ENCODE assay signal across 8 cellular contexts in the genomic region with DNA sequence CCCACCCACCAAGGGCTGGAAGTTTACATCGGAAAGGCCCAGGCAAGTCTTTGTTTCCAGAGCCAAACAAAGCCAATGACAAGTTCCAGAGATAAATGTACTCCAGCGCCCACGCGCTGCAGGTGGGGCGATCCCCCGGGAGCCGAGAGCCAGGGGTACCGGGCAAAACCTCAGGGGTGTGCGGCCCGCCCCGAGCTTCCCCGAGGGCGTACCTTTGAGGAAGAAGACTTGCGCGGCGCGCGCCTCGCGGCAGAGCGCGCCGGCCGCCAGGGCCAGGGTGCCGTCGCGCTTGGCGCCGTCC. TPM values are rescaled to one million over a fixed set of nuclear protein-coding genes. Genes with fewer than 3 reads are reported as not detected.
DNase-seq lines count a peak whose midpoint lies in the region; ATAC-seq, FAIRE-seq and TF ChIP-seq lines count a peak whose summit lies in the region.

No MANE protein-coding gene starts in this region.

- POLR2A ChIA-PET in endothelial cell of umbilical vein (lab: Charles Lee): interaction anchor here (0.5 to 4.2 kb wide), 17 partner anchors 11 to 169 kb away, joined by 3 to 60 read pairs (median 7); no protein-coding TSS in a partner anchor

- no peaks in the 10 kb centered on the region for H3K9me3 ChIP-seq in SJSA1 (replicated peaks)
- no peaks in the 10 kb centered on the region for H3K9me3 ChIP-seq in endothelial cell of umbilical vein (replicated peaks; ENCODE audit: control insufficient read depth, insufficient read depth, low read length)

- DNase-seq in SJSA1 (ENCODE audit: low read depth in 1 of 2, low spot score in 2 of 2) (no peak), endothelial cell of umbilical vein (ENCODE audit: low read depth, low spot score) (no peak), posterior vena cava (ENCODE audit: low spot score) (peak; percentile 92), DMS114 treated with DMSO at 0.1 percent for 48 hours (lab: John Stamatoyannopoulos, UW; ENCODE audit: unreplicated experiment) (no peak), foreskin melanocyte (no peak), midbrain (lab: John Stamatoyannopoulos, UW) (no peak)

- TF ChIP-seq POLR2A in endothelial cell of umbilical vein (IDR thresholded peaks at IDR 0.05; ENCODE audit: low read depth, low read length): no peak

- H3K27ac ChIP-seq in SJSA1: peak overlapping the region; percentile 99
- H3K27ac ChIP-seq in endothelial cell of umbilical vein (ENCODE audit: insufficient read depth, low read depth, low read length): peak overlapping the region; percentile 92

- no TSS peak for BruUV-seq in endothelial cell of umbilical vein (replicated peaks; lab: Mats Ljungman, UMichigan)

- no peak for TF ChIP-seq CTCF in endothelial cell of umbilical vein (IDR thresholded peaks at IDR 0.05; ENCODE audit: extremely low read depth in 1 of 2, insufficient read depth in 1 of 2, low read depth in 1 of 2, low read length in 2 of 2)

- peak overlapping the region; percentile 96 for H3K9ac ChIP-seq in endothelial cell of umbilical vein (replicated peaks; ENCODE audit: extremely low read depth, insufficient read depth, low read length)

- intact Hi-C loops in endothelial cell of umbilical vein (cut with micrococcal nuclease): loop anchor here (1.0 to 10.0 kb wide), 2 partner anchors 162 to 994 kb away; no protein-coding TSS in a partner anchor
- intact Hi-C loops in posterior vena cava (cut with DNase I): loop anchor here (5.0 to 10.0 kb wide), 3 partner anchors 102 to 164 kb away; no protein-coding TSS in a partner anchor

- H3K79me2 ChIP-seq in endothelial cell of umbilical vein (ENCODE audit: control insufficient read depth, insufficient read depth, low read length): peaks cover 36% of the 10 kb centered on the region

- no peaks in the 10 kb centered on the region for H4K20me1 ChIP-seq in endothelial cell of umbilical vein (replicated peaks; ENCODE audit: control insufficient read depth, extremely low read depth, insufficient read depth, low read length)

- CTCF ChIA-PET in endothelial cell of umbilical vein (lab: Charles Lee): interaction anchor here (0.8 to 8.8 kb wide), 23 partner anchors 11 to 169 kb away, joined by 3 to 87 read pairs (median 5); no protein-coding TSS in a partner anchor

- H3K27me3 ChIP-seq in SJSA1 (replicated peaks) (no peaks in the 10 kb centered on the region), endothelial cell of umbilical vein (ENCODE audit: control insufficient read depth in 2 of 2, insufficient read depth in 2 of 2, low read length in 2 of 2) (no peaks in the 10 kb centered on the region)

- ATAC-seq in GM18861 (IDR thresholded peaks at IDR 0.05; ENCODE audit: unreplicated experiment) (peak; percentile 27), HG03025 (IDR thresholded peaks at IDR 0.05; ENCODE audit: low FRiP score, unreplicated experiment) (no peak)

- H3K4me3 ChIP-seq in SJSA1: peak overlapping the region; percentile 75
- peak overlapping the region; percentile 60 to 96 (median 88) for H3K4me3 ChIP-seq in endothelial cell of umbilical vein (replicated peaks in 1 of 3; ENCODE audit: insufficient read depth in 1 of 3, low read depth in 1 of 3, low read length in 3 of 3)

- dilution Hi-C loops in endothelial cell of umbilical vein (cut with MboI; ENCODE audit: extremely low pct_ligation_motif_present, low sequenced_read_pairs): no loop called here

- FAIRE-seq in endothelial cell of umbilical vein (lab: Jason Lieb, UNC): no peak

- no peak overlapping the region for H2AFZ ChIP-seq in endothelial cell of umbilical vein (ENCODE audit: low read depth, low read length)

- H3K4me1 ChIP-seq in SJSA1 (replicated peaks) (peaks cover 68% of the 10 kb centered on the region), endothelial cell of umbilical vein (ENCODE audit: control insufficient read depth, extremely low read depth, insufficient read depth, low read length) (peaks cover 52% of the 10 kb centered on the region)

- H3K9me1 ChIP-seq in endothelial cell of umbilical vein (replicated peaks; ENCODE audit: control insufficient read depth, extremely low read depth, insufficient read depth, low read length): no peaks in the 10 kb centered on the region

- peak overlapping the region; percentile 88 for H3K4me2 ChIP-seq in endothelial cell of umbilical vein (ENCODE audit: insufficient read depth, low read length)

- H3K36me3 ChIP-seq in SJSA1: peaks cover 53% of the 10 kb centered on the region
- H3K36me3 ChIP-seq in endothelial cell of umbilical vein (ENCODE audit: control insufficient read depth in 2 of 2, extremely low read depth in 1 of 2, insufficient read depth in 2 of 2, low read length in 2 of 2): peaks cover 5 to 11% of the 10 kb centered on the region in 2 experiments

TF ChIP-seq in endothelial cell of umbilical vein, 7 proteins besides CTCF, POLR2A, EP300 and RAD21:
- TF ChIP-seq GATA2 (IDR thresholded peaks at IDR 0.05; ENCODE audit: insufficient read depth, insufficient read length, low read depth, low read length) (no peak), FOS (IDR thresholded peaks at IDR 0.05; ENCODE audit: borderline replicate concordance, insufficient read depth, low read length) (no peak), JUN (IDR thresholded peaks at IDR 0.05; ENCODE audit: borderline replicate concordance, insufficient read depth, insufficient read length, low read depth) (no peak), EZH2 (IDR thresholded peaks at IDR 0.05; ENCODE audit: borderline replicate concordance, low read depth, low read length, severe bottlenecking) (no peak), MYC (IDR thresholded peaks at IDR 0.05; ENCODE audit: low read depth, low read length) (no peak), POLR2AphosphoS5 (IDR thresholded peaks at IDR 0.05; ENCODE audit: insufficient read depth, low read depth, low read length) (no peak)
- TF ChIP-seq, protein P1, sequence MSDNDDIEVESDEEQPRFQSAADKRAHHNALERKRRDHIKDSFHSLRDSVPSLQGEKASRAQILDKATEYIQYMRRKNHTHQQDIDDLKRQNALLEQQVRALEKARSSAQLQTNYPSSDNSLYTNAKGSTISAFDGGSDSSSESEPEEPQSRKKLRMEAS (IDR thresholded peaks at IDR 0.05; ENCODE audit: insufficient read depth, insufficient read length): no peak

RNA-seq across cellular contexts. Expression of a gene that starts 0.7 kb away (rescaled TPM):
- 322 and 475 TPM in 2 replicates for total RNA-seq in SJSA1 (2014; rRNA removed; shearing (Covaris generic))
- total RNA-seq in endothelial cell of umbilical vein (36.1 and 46.5 TPM in 2 replicates), posterior vena cava (1,000 to 10,000 TPM in 1 of 2 donors, 100 to 1,000 TPM in 1; 445 to 1,411 TPM)
- 157 and 196 TPM in 2 replicates for polyA plus RNA-seq in endothelial cell of umbilical vein
- polyA plus RNA-seq in endothelial cell of umbilical vein (2011; cell fraction: cytosol; rRNA removed): 146 and 177 TPM in 2 replicates
- 244 and 322 TPM in 2 replicates for polyA plus RNA-seq in endothelial cell of umbilical vein (2011; cell fraction: nucleus; rRNA removed)
- 129 and 131 TPM in 2 replicates for polyA plus RNA-seq in endothelial cell of umbilical vein (2012)
- polyA minus RNA-seq in endothelial cell of umbilical vein: 107 and 126 TPM in 2 replicates
- polyA minus RNA-seq in endothelial cell of umbilical vein (2011; cell fraction: cytosol; rRNA and poly(A)+ RNA removed): 130 TPM
- polyA minus RNA-seq in endothelial cell of umbilical vein (2011; cell fraction: nucleus; rRNA and poly(A)+ RNA removed): 151 and 252 TPM in 2 replicates
